23 cellular contexts compared by ENCODE assay signal in genomic region chr18:7657937-7658336, GRCh38.
A peak's percentile ranks its signal among the peaks of the same experiment; 100 is the strongest.
DNase-seq lines count a peak whose midpoint lies in the region; ATAC-seq, FAIRE-seq and TF ChIP-seq lines count a peak whose summit lies in the region.
"Had no signal": no experiment of that assay in that cellular context is flagged by ENCODE, and none has a peak within 500 bp of the region (broad histone marks: within the 10 kb centered on the region; RNA-seq: fewer than 3 reads in every experiment).

No MANE protein-coding gene starts in this region.

- ATAC-seq in heart left ventricle: no peak
- ATAC-seq in left cardiac atrium: no peak
- peak; percentile 79 for ATAC-seq in IMR-90 (ENCODE audit: low read depth)
- ATAC-seq in HepG2: peak; percentile 100
- ATAC-seq: HCT116, PC-3 had no signal

- DNase-seq in heart left ventricle: no peak
- DNase-seq in left cardiac atrium: no peak
- peak; percentile 52 for DNase-seq in IMR-90
- DNase-seq in HepG2 (ENCODE audit: low spot score): peak; percentile 80
- DNase-seq in MV-4-11 (lab: John Stamatoyannopoulos, UW): no peak
- no peak for DNase-seq in DMS114 treated with DMSO at 0.1 percent for 48 hours (lab: John Stamatoyannopoulos, UW; ENCODE audit: unreplicated experiment)
- DNase-seq in ecto neural progenitor cell (ENCODE audit: low spot score): no peak
- DNase-seq: 8988T; CD4-positive, CD25-positive, alpha-beta regulatory T cell; DMS53; KG1; MG63; NCI-H2029; NCI-H446; NCI-H524 treated with DMSO at 0.1 percent for 48 hours; NCI-H82; NK-92 treated with Interleukin-12 subunit alpha and Interleukin-12 subunit beta, amount 100 ng/mL, for 24 hours; PC-3; SJCRH30 had no signal

- peaks cover 2 to 67% (median 36%) of the 10 kb centered on the region in 12 donors for H3K4me1 ChIP-seq in heart left ventricle
- peaks cover 4% of the 10 kb centered on the region for H3K4me1 ChIP-seq in IMR-90 (ENCODE audit: control insufficient read depth, insufficient read depth, low read length)
- peaks cover 32% of the 10 kb centered on the region for H3K4me1 ChIP-seq in HepG2 (ENCODE audit: insufficient read depth, low read length)
- H3K4me1 ChIP-seq in urinary bladder (ENCODE audit: insufficient read depth): no peaks in the 10 kb centered on the region
- H3K4me1 ChIP-seq: BLaER1, SJCRH30 had no signal

- H3K9me3 ChIP-seq in heart left ventricle (peaks cover 0 to 3% (median 0%) of the 10 kb centered on the region in 12 donors), IMR-90 (ENCODE audit: control insufficient read depth, insufficient read depth, low read length) (no peaks in the 10 kb centered on the region), HepG2 (ENCODE audit: low read length) (no peaks in the 10 kb centered on the region)
- H3K9me3 ChIP-seq: BLaER1, MG63, SJCRH30 had no signal

- dilution Hi-C loops in IMR-90 (cut with HindIII; ENCODE audit: low sequenced_read_pairs, unreplicated experiment): no loop called here

- no peak overlapping the region for H2AK5ac ChIP-seq in IMR-90 (ENCODE audit: low read depth, low read length)

- H3K18ac ChIP-seq in IMR-90 (ENCODE audit: low read depth, low read length): no peak overlapping the region

- in situ Hi-C loops in IMR-90 (cut with MboI; ENCODE audit: low sequenced_read_pairs) (no loop called here), HepG2 (cut with HindIII; ENCODE audit: extremely low pct_ligation_motif_present, low pct_unique_long_range_greater_than_20kb) (no loop called here)

- no peak overlapping the region for H2BK15ac ChIP-seq in IMR-90 (ENCODE audit: low read depth, low read length)

- H2AFZ ChIP-seq in IMR-90 (replicated peaks; ENCODE audit: low read length, poor library complexity) (no peak overlapping the region), HepG2 (ENCODE audit: low read length) (no peak overlapping the region)

- H4K20me1 ChIP-seq in IMR-90 (ENCODE audit: insufficient read depth, low read length) (no peaks in the 10 kb centered on the region), HepG2 (ENCODE audit: insufficient read depth, low read length) (no peaks in the 10 kb centered on the region; the same call in 1 of the 2 replicates)
- H4K20me1 ChIP-seq: BLaER1 had no signal

- WGBS in heart left ventricle, 4 donors: 80 to 85% (median 82%) methylated on average over 2 of the region's 2 CpGs
- WGBS in IMR-90 (ENCODE audit: extremely low coverage in 2 of 2, insufficient read length in 1 of 2), 2 experiments: no CpG with 5 or more reads among the region's 2 CpGs
- WGBS in HepG2 (ENCODE audit: low lambda C conversion rate): 5% methylated on average over 2 of the region's 2 CpGs
- 89% methylated on average over 2 of the region's 2 CpGs for WGBS in urinary bladder

- H3K4me3 ChIP-seq in heart left ventricle (no peak overlapping the region), IMR-90 (ENCODE audit: insufficient read depth, low read depth, low read length) (no peak overlapping the region), HepG2 (replicated peaks in 1 of 3; ENCODE audit: insufficient read depth in 1 of 3, low read depth in 2 of 3, low read length in 3 of 3) (no peak overlapping the region; a peak in 1 of 6 replicates), urinary bladder (ENCODE audit: low read depth, low read length) (no peak overlapping the region)
- H3K4me3 ChIP-seq: BLaER1, MG63, SJCRH30 had no signal

- no peak overlapping the region for H3K14ac ChIP-seq in IMR-90 (replicated peaks; ENCODE audit: low read depth, low read length)

- no peak overlapping the region for H4K91ac ChIP-seq in IMR-90 (ENCODE audit: insufficient read depth, low read depth, low read length)

- no peak for TF ChIP-seq CTCF in heart left ventricle (IDR thresholded peaks at IDR 0.05)
- no peak for TF ChIP-seq CTCF in IMR-90 (conservative IDR thresholded peaks at IDR 0.05; ENCODE audit: low read depth, low read length)
- TF ChIP-seq CTCF in HepG2 (CRISPR knock-in tag; IDR thresholded peaks at IDR 0.05): no peak

- intact Hi-C loops in heart left ventricle (cut with DNase I): no loop called here
- intact Hi-C loops in left cardiac atrium (cut with DNase I): no loop called here
- intact Hi-C loops in IMR-90 (cut with micrococcal nuclease): no loop called here
- intact Hi-C loops in HepG2 (cut with micrococcal nuclease; ENCODE audit: unreplicated experiment): no loop called here

- no peak overlapping the region for H2AK9ac ChIP-seq in IMR-90 (replicated peaks; ENCODE audit: low read depth, low read length, poor library complexity)

- H3K4me2 ChIP-seq in IMR-90 (ENCODE audit: low read depth, low read length) (no peak overlapping the region), HepG2 (ENCODE audit: low read depth, low read length) (peak overlapping the region; percentile 41)
- H3K4me2 ChIP-seq: BLaER1 had no signal

- no peak overlapping the region for H3K9ac ChIP-seq in IMR-90 (ENCODE audit: low read depth, low read length)
- no peak overlapping the region for H3K9ac ChIP-seq in HepG2 (ENCODE audit: insufficient read depth, low read depth, low read length)
- H3K9ac ChIP-seq: BLaER1 had no signal

- TF ChIP-seq EP300 in HepG2 (IDR thresholded peaks at IDR 0.05; ENCODE audit: low read depth in 2 of 2, low read length in 2 of 2): peak; percentile 26 to 38; a peak in 1 of 4 replicates
- no peak for TF ChIP-seq EP300 in HepG2 (CRISPR knock-in tag; IDR thresholded peaks at IDR 0.05; ENCODE audit: borderline replicate concordance)

- H4K8ac ChIP-seq in IMR-90 (ENCODE audit: low read depth in 2 of 2, low read length in 2 of 2): no peak overlapping the region

- no peak overlapping the region for H2BK20ac ChIP-seq in IMR-90 (ENCODE audit: low read depth, low read length)

- H3K36me3 ChIP-seq in heart left ventricle (no peaks in the 10 kb centered on the region), IMR-90 (ENCODE audit: control insufficient read depth, insufficient read depth, low read length) (no peaks in the 10 kb centered on the region), HepG2 (replicated peaks in 1 of 2; ENCODE audit: control insufficient read depth in 1 of 2, insufficient read depth in 2 of 2, low read length in 2 of 2) (no peaks in the 10 kb centered on the region; a peak in 1 of 5 replicates), urinary bladder (ENCODE audit: insufficient read depth) (no peaks in the 10 kb centered on the region)
- H3K36me3 ChIP-seq: BLaER1, MG63, SJCRH30 had no signal

- peaks cover 4% of the 10 kb centered on the region for H3K79me2 ChIP-seq in HepG2 (ENCODE audit: insufficient read depth, low read length)

- FAIRE-seq in HepG2 (lab: Jason Lieb, UNC): peak; percentile 90
- FAIRE-seq: GM18507 had no signal

- H3K4ac ChIP-seq in IMR-90 (ENCODE audit: low read depth, low read length): no peak overlapping the region

- BruUV-seq in IMR-90 (replicated peaks; lab: Mats Ljungman, UMichigan) (no TSS peak), HepG2 (replicated peaks; lab: Mats Ljungman, UMichigan) (no TSS peak)

- H2BK5ac ChIP-seq in IMR-90 (ENCODE audit: low read depth, low read length, poor library complexity, severe bottlenecking): no peak overlapping the region

- no peak overlapping the region for H3K56ac ChIP-seq in IMR-90 (ENCODE audit: extremely low read depth, insufficient read depth, low read length)

- H3K27ac ChIP-seq in heart left ventricle (peak overlapping the region in 10 of 12 donors; percentile 54 to 95 (median 74)), IMR-90 (ENCODE audit: insufficient read depth, low read length) (no peak overlapping the region), HepG2 (ENCODE audit: extremely low read length, insufficient read depth, low read length) (no peak overlapping the region), urinary bladder (ENCODE audit: low read depth) (peak overlapping the region; percentile 31)
- H3K27ac ChIP-seq: BLaER1, SJCRH30 had no signal

- H3K79me1 ChIP-seq in IMR-90 (ENCODE audit: low read depth in 1 of 2, low read length in 2 of 2): peaks cover 15 to 21% of the 10 kb centered on the region in 2 experiments; a peak in 3 of 4 replicates

- no peak for TF ChIP-seq RAD21 in IMR-90 (IDR thresholded peaks at IDR 0.05; ENCODE audit: low read length)
- TF ChIP-seq RAD21 in HepG2 (CRISPR knock-in tag; IDR thresholded peaks at IDR 0.05): no peak

- TF ChIP-seq POLR2A in heart left ventricle (IDR thresholded peaks at IDR 0.05): no peak
- TF ChIP-seq POLR2A in IMR-90 (IDR thresholded peaks at IDR 0.05; ENCODE audit: low read depth, low read length): no peak
- TF ChIP-seq POLR2A in HepG2 (IDR thresholded peaks at IDR 0.05; ENCODE audit: insufficient read depth in 1 of 2, low read depth in 2 of 2, low read length in 2 of 2): no peak

- H3K9me1 ChIP-seq in IMR-90 (ENCODE audit: insufficient read depth, low read length): peaks cover 1% of the 10 kb centered on the region; the same call in 1 of the 2 replicates

- CTCF ChIA-PET in IMR-90 (lab: Yijun Ruan, JAX): interaction anchor here (0.6 kb wide), 1 partner anchor 21 kb away, joined by 4 read pairs; no protein-coding TSS in a partner anchor
- CTCF ChIA-PET in HepG2 (lab: Yijun Ruan, JAX; ENCODE audit: low intra/inter-chr PET ratio, low total read pairs): no interaction called here

- H2BK120ac ChIP-seq in IMR-90 (ENCODE audit: low read depth, low read length): no peak overlapping the region

- H3K27me3 ChIP-seq in heart left ventricle (no peaks in the 10 kb centered on the region), IMR-90 (ENCODE audit: control insufficient read depth, insufficient read depth, low read length) (no peaks in the 10 kb centered on the region), HepG2 (ENCODE audit: control insufficient read depth in 1 of 2, insufficient read depth in 2 of 2, low read length in 2 of 2) (no peaks in the 10 kb centered on the region)
- H3K27me3 ChIP-seq: BLaER1, MG63, SJCRH30 had no signal

- POLR2A ChIA-PET in IMR-90 (lab: Charles Lee; ENCODE audit: unreplicated experiment): no interaction called here
- POLR2A ChIA-PET in HepG2 (lab: Yijun Ruan, JAX): interaction anchor here (1.2 kb wide), 2 partner anchors 31 to 97 kb away, joined by 5 read pairs; no protein-coding TSS in a partner anchor

- H3K23ac ChIP-seq in IMR-90 (ENCODE audit: low read depth, low read length): no peak overlapping the region

- no peak overlapping the region for H4K5ac ChIP-seq in IMR-90 (ENCODE audit: low read depth, low read length)

TF ChIP-seq in IMR-90, 13 proteins besides CTCF, POLR2A, EP300 and RAD21:
- TF ChIP-seq CEBPB (IDR thresholded peaks at IDR 0.05; ENCODE audit: low read depth, low read length): peak; percentile 51
- no peak for TF ChIP-seq MXI1 (IDR thresholded peaks at IDR 0.05; ENCODE audit: borderline replicate concordance, low read depth, low read length)
- 0 out of 2 replicates have a peak, but pooled peaks have one; percentile 12 for TF ChIP-seq MAFK (IDR thresholded peaks at IDR 0.05; ENCODE audit: low read depth, low read length)

TF ChIP-seq in HepG2, 621 proteins besides CTCF, POLR2A, EP300 and RAD21 (continues in another document):
- TF ChIP-seq ARNT2 (CRISPR knock-in tag; IDR thresholded peaks at IDR 0.05; ENCODE audit: low read depth): no peak
- 0 out of 2 replicates have a peak, but pooled peaks have one; percentile 20 for TF ChIP-seq ZNF121 (CRISPR knock-in tag; IDR thresholded peaks at IDR 0.05)

Comparison
In these comparisons a context has a peak if more than half of its experiments do, and no peak if none do; other contexts are left out.
1. ATAC-seq: peak in IMR-90 (single experiment) and HepG2 (single experiment); none in heart left ventricle (0 of 4) and left cardiac atrium (0 of 2).
2. DNase-seq: peak in IMR-90 (single experiment) and HepG2 (single experiment); none in heart left ventricle (0 of 5), left cardiac atrium (single experiment), MV-4-11 (single experiment), DMS114 treated with DMSO at 0.1 percent for 48 hours (single experiment) and ecto neural progenitor cell (single experiment).
3. H3K27ac ChIP-seq: peak in heart left ventricle (10 of 12) and urinary bladder (single experiment); none in IMR-90 (single experiment) and HepG2 (single experiment).